ENCODE assay signal across 20 cellular contexts in the genomic region with DNA sequence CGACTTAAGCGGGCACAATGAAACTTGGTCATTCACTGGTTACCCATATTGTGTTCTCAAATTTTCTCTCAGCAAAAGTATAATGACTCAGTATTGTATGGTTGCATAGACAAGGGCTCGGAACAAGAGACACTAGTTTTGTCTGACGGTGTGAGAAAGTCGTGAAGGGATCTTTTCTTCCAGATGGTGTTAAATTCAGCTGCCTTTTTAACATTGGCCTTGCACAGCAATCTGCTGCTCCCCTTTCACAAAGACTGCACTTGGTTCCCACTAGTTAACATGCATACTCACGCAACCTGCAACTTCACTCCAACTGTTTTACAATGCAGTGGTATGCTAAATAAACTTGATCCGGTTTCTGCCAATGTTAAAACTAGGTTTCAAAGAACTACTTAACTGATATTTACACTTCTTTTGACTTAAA.
DNase-seq lines count a peak whose midpoint lies in the region; ATAC-seq and TF ChIP-seq lines count a peak whose summit lies in the region.
"Had no signal": no experiment of that assay in that cellular context is flagged by ENCODE, and none has a peak within 500 bp of the region (broad histone marks: within the 10 kb centered on the region; RNA-seq: fewer than 3 reads in every experiment).

No MANE protein-coding gene starts in this region.

- peak overlapping the region; percentile 3 for H3K4me2 ChIP-seq in GM23338

- H4K20me1 ChIP-seq in GM23338 (replicated peaks; ENCODE audit: insufficient read depth), result no peaks in the 10 kb centered on the region

- no peak overlapping the region for H2AFZ ChIP-seq in GM23338

- TF ChIP-seq POLR2A in erythroblast (IDR thresholded peaks at IDR 0.05; ENCODE audit: low read length) (no peak), suprapubic skin (IDR thresholded peaks at IDR 0.05) (no peak)

- H3K27ac Mint-ChIP-seq in GM23338, result no peak overlapping the region
- H3K27ac Mint-ChIP-seq: activated CD8-positive, alpha-beta T cell treated with anti-CD3 and anti-CD28 coated beads for 36 hours; activated naive CD8-positive, alpha-beta T cell treated with anti-CD3 and anti-CD28 coated beads for 36 hours; effector memory CD8-positive, alpha-beta T cell; T-cell had no signal

- H3K4me3 Mint-ChIP-seq in GM23338, result no peak overlapping the region
- H3K4me3 Mint-ChIP-seq: activated CD8-positive, alpha-beta T cell treated with anti-CD3 and anti-CD28 coated beads for 36 hours; activated naive CD8-positive, alpha-beta T cell treated with anti-CD3 and anti-CD28 coated beads for 36 hours; effector memory CD8-positive, alpha-beta T cell; T-cell had no signal

- no peaks in the 10 kb centered on the region for H3K79me2 ChIP-seq in GM23338 (replicated peaks; ENCODE audit: insufficient read depth)

- H3K36me3 ChIP-seq in GM23338 (ENCODE audit: insufficient read depth), result no peaks in the 10 kb centered on the region
- no peaks in the 10 kb centered on the region for H3K36me3 ChIP-seq in suprapubic skin
- H3K36me3 ChIP-seq: cardiac muscle cell had no signal

- peaks cover 22% of the 10 kb centered on the region for H3F3A ChIP-seq in GM23338 (replicated peaks; ENCODE audit: low read depth)

- ATAC-seq in GM23338, result no peak
- ATAC-seq in HG02678 (IDR thresholded peaks at IDR 0.05; ENCODE audit: unreplicated experiment), result no peak
- ATAC-seq: activated CD8-positive, alpha-beta T cell treated with anti-CD3 and anti-CD28 coated beads for 36 hours; effector memory CD8-positive, alpha-beta T cell; left lobe of liver; Right ventricle myocardium inferior; T-cell had no signal

- no peaks in the 10 kb centered on the region for H3K9me3 Mint-ChIP-seq in GM23338

- H3K27me3 ChIP-seq in GM23338 (ENCODE audit: insufficient read depth) (peaks cover 81% of the 10 kb centered on the region), suprapubic skin (peaks cover 100% of the 10 kb centered on the region)

- H3K36me3 Mint-ChIP-seq in GM23338 (ENCODE audit: low read depth), result no peaks in the 10 kb centered on the region; the same call in 2 of the 3 replicates

- no peak for TF ChIP-seq CTCF in GM23338 (conservative IDR thresholded peaks at IDR 0.05; ENCODE audit: low read depth in 2 of 2)
- no peak for TF ChIP-seq CTCF in suprapubic skin (IDR thresholded peaks at IDR 0.05)

- peaks cover 92% of the 10 kb centered on the region for H3K27me3 Mint-ChIP-seq in GM23338 (ENCODE audit: insufficient read depth, low read depth, poor library complexity)

- H3K9me2 ChIP-seq in GM23338 (ENCODE audit: insufficient read depth), result no peaks in the 10 kb centered on the region

- H3K27ac ChIP-seq in GM23338 (ENCODE audit: low read depth) (no peak overlapping the region), suprapubic skin (no peak overlapping the region)
- H3K27ac ChIP-seq: cardiac muscle cell had no signal

- WGBS in suprapubic skin, result 17% methylated on average over 7 of the region's 7 CpGs

- DNase-seq in GM23338 (ENCODE audit: low spot score) (peak; percentile 56), NCI-H69 (lab: John Stamatoyannopoulos, UW) (peak; percentile 85), foreskin melanocyte (peak; percentile 89), putamen (ENCODE audit: low spot score) (peak; percentile 86), erythroblast (lab: John Stamatoyannopoulos, UW) (no peak), suprapubic skin (ENCODE audit: low spot score in 2 of 2) (no peak), T-helper 1 cell (no peak)
- DNase-seq: activated CD8-positive, alpha-beta T cell treated with anti-CD3 and anti-CD28 coated beads for 36 hours; activated naive CD8-positive, alpha-beta T cell treated with anti-CD3 and anti-CD28 coated beads for 36 hours; activated T-cell treated with anti-CD3 and anti-CD28 coated beads, Interleukin-2, amount 50 U/mL, for 48 hours; effector memory CD8-positive, alpha-beta T cell; GF-D8; NCI-H1092; occipital lobe; stimulated activated CD4-positive, alpha-beta T cell treated with anti-CD3 and anti-CD28 coated beads, Interleukin-2, amount 100 ng/mL, for 24 hours; T-cell had no signal

- H3K9me3 ChIP-seq in suprapubic skin, result no peaks in the 10 kb centered on the region

- no peak overlapping the region for H3K4me3 ChIP-seq in GM23338
- no peak overlapping the region for H3K4me3 ChIP-seq in suprapubic skin
- H3K4me3 ChIP-seq: cardiac muscle cell had no signal

- peaks cover 65% of the 10 kb centered on the region for H3K4me1 ChIP-seq in GM23338 (ENCODE audit: insufficient read depth)
- peaks cover 38% of the 10 kb centered on the region for H3K4me1 ChIP-seq in suprapubic skin

- no peak for TF ChIP-seq EP300 in suprapubic skin (IDR thresholded peaks at IDR 0.05)

- peaks cover 77% of the 10 kb centered on the region for H3K4me1 Mint-ChIP-seq in GM23338

TF ChIP-seq in GM23338, 12 proteins besides CTCF, POLR2A, EP300 and RAD21 (continues in another document):
- no peak for TF ChIP-seq ZNF331 (CRISPR knock-in tag; IDR thresholded peaks at IDR 0.05; ENCODE audit: low read depth)
- no peak for TF ChIP-seq CREB1 (CRISPR knock-in tag; IDR thresholded peaks at IDR 0.05; ENCODE audit: low read depth)
- no peak for TF ChIP-seq REST (IDR thresholded peaks at IDR 0.05; ENCODE audit: unreplicated experiment)
- TF ChIP-seq ETS1 (IDR thresholded peaks at IDR 0.05), result no peak
- no peak for TF ChIP-seq EZH2phosphoT487 (IDR thresholded peaks at IDR 0.05; ENCODE audit: unreplicated experiment)
- TF ChIP-seq EZH2 (IDR thresholded peaks at IDR 0.05; ENCODE audit: low read depth, unreplicated experiment), result no peak
- no peak for TF ChIP-seq NANOG (IDR thresholded peaks at IDR 0.05; ENCODE audit: borderline replicate concordance)
- TF ChIP-seq ZNF114 (CRISPR knock-in tag; IDR thresholded peaks at IDR 0.05), result no peak

Comparison
In these comparisons a context has a peak if more than half of its experiments do, and no peak if none do; other contexts are left out.
1. DNase-seq: peak in GM23338 (single experiment), NCI-H69 (single experiment), foreskin melanocyte (single experiment) and putamen (single experiment); none in erythroblast (0 of 2), suprapubic skin (0 of 2) and T-helper 1 cell (0 of 5).